In the genomic region with DNA sequence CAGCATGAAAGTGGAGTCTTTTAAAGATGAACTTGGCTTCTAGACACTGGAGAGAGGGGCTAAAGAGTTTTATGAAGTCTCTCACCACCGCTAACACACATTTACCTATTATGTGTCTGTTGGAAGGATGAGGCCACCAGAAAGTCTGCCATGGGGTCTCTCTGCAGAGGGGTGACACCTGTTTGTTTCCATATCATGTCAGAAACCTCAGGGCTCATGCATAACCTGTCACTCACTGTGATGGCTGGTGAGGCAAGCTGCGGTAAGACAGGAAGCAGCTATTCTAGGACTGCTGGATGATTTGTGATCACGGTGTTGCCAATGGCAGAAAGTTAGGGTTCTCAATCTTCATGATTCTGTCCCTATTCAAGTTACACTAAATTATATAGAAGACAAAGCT, we compare ENCODE assay signal across 9 cellular contexts.
DNase-seq lines count a peak whose midpoint lies in the region; ATAC-seq and FAIRE-seq lines count a peak whose summit lies in the region.
"Had no signal": no experiment of that assay in that cellular context is flagged by ENCODE, and none has a peak within 500 bp of the region (broad histone marks: within the 10 kb centered on the region; RNA-seq: fewer than 3 reads in every experiment).

No MANE protein-coding gene starts in this region.

- no peaks in the 10 kb centered on the region for H3K9me2 ChIP-seq in Karpas-422 (replicated peaks; ENCODE audit: insufficient read depth, low read length)

- no peak overlapping the region for H2BK12ac ChIP-seq in mesenchymal stem cell (ENCODE audit: low read length in 2 of 2)

- peak; percentile 40 for ATAC-seq in HG02571 (IDR thresholded peaks at IDR 0.05; ENCODE audit: unreplicated experiment)

- no peak overlapping the region for H3K18ac ChIP-seq in mesenchymal stem cell (ENCODE audit: low read depth in 1 of 2, low read length in 2 of 2)

- H3K4me2 ChIP-seq in Karpas-422 (ENCODE audit: low read depth, low read length, poor library complexity, severe bottlenecking), result peak overlapping the region; percentile 50
- no peak overlapping the region for H3K4me2 ChIP-seq in mesenchymal stem cell (ENCODE audit: low read length, poor library complexity, severe bottlenecking)

- H2AFZ ChIP-seq in Karpas-422 (ENCODE audit: low read length), result 0 out of 2 replicates have a peak overlapping the region, but pooled peaks have one; percentile 53
- H2AFZ ChIP-seq in mesenchymal stem cell (ENCODE audit: low read depth, low read length), result no peak overlapping the region

- H3K9ac ChIP-seq in Karpas-422 (ENCODE audit: low read length) (peak overlapping the region; percentile 26; the same call in 1 of the 2 replicates), mesenchymal stem cell (ENCODE audit: low read length) (no peak overlapping the region)

- H3K27me3 ChIP-seq in Karpas-422 (ENCODE audit: low read length) (no peaks in the 10 kb centered on the region), small intestine (ENCODE audit: control insufficient read depth in 2 of 2, insufficient read depth in 2 of 2, low read length in 2 of 2) (no peaks in the 10 kb centered on the region), mesenchymal stem cell (ENCODE audit: control insufficient read depth in 1 of 2, insufficient read depth in 1 of 2, low read length in 2 of 2) (no peaks in the 10 kb centered on the region)
- H3K27me3 ChIP-seq: esophagus squamous epithelium had no signal

- no peak overlapping the region for H2AK5ac ChIP-seq in mesenchymal stem cell (ENCODE audit: low read length, severe bottlenecking)

- no peak overlapping the region for H3K23ac ChIP-seq in mesenchymal stem cell (ENCODE audit: low read length in 2 of 2)

- H4K91ac ChIP-seq in mesenchymal stem cell (ENCODE audit: low read length), result no peak overlapping the region

- H3K4me3 ChIP-seq in Karpas-422 (ENCODE audit: low read length) (peak overlapping the region; percentile 20; the same call in 1 of the 2 replicates), small intestine (ENCODE audit: low read depth in 1 of 2, low read length in 2 of 2) (no peak overlapping the region), mesenchymal stem cell (ENCODE audit: insufficient read depth in 1 of 2, low read depth in 1 of 2, low read length in 2 of 2) (no peak overlapping the region)
- H3K4me3 ChIP-seq: esophagus squamous epithelium had no signal

- H4K8ac ChIP-seq in mesenchymal stem cell (ENCODE audit: low read length), result no peak overlapping the region

- no peak overlapping the region for H2BK15ac ChIP-seq in mesenchymal stem cell (ENCODE audit: low read depth, poor library complexity, severe bottlenecking)

- 69 to 85% (median 79%) methylated on average over 3 of the region's 3 CpGs for WGBS in small intestine, 3 donors
- no CpG with 5 or more reads among the region's 3 CpGs for WGBS in mesenchymal stem cell

- peak; percentile 46 for DNase-seq in NCI-H748 (lab: John Stamatoyannopoulos, UW; ENCODE audit: unreplicated experiment)
- DNase-seq in NCI-H748 treated with DMSO at 0.1 percent for 48 hours (lab: John Stamatoyannopoulos, UW), result no peak
- peak; percentile 75 for DNase-seq in Karpas-422
- peak; percentile 16 for DNase-seq in small intestine
- DNase-seq in NCI-H1694 treated with DMSO at 0.1 percent for 48 hours (lab: John Stamatoyannopoulos, UW), result no peak
- DNase-seq in mesenchymal stem cell, result no peak
- no peak for DNase-seq in mesenteric fat pad (ENCODE audit: low spot score)
- DNase-seq: esophagus squamous epithelium had no signal

- H2BK120ac ChIP-seq in mesenchymal stem cell (ENCODE audit: low read depth, low read length), result no peak overlapping the region

- H3K36me3 ChIP-seq in Karpas-422 (ENCODE audit: insufficient read depth, low read length) (no peaks in the 10 kb centered on the region), small intestine (ENCODE audit: control insufficient read depth in 2 of 2, insufficient read depth in 2 of 2, low read length in 2 of 2) (no peaks in the 10 kb centered on the region), mesenchymal stem cell (ENCODE audit: control insufficient read depth in 1 of 2, insufficient read depth in 2 of 2, low read depth in 1 of 2, low read length in 2 of 2) (no peaks in the 10 kb centered on the region)
- H3K36me3 ChIP-seq: esophagus squamous epithelium had no signal

- H3K79me2 ChIP-seq in Karpas-422 (ENCODE audit: low read length), result no peaks in the 10 kb centered on the region

- H3K4me1 ChIP-seq in Karpas-422 (ENCODE audit: low read length), result peaks cover 77% of the 10 kb centered on the region
- no peaks in the 10 kb centered on the region for H3K4me1 ChIP-seq in small intestine (ENCODE audit: control insufficient read depth in 2 of 2, insufficient read depth in 1 of 2, low read depth in 1 of 2, low read length in 1 of 2)
- no peaks in the 10 kb centered on the region for H3K4me1 ChIP-seq in mesenchymal stem cell (ENCODE audit: control insufficient read depth, insufficient read depth, low read depth, low read length)
- H3K4me1 ChIP-seq: esophagus squamous epithelium had no signal

- H3K27ac ChIP-seq in Karpas-422 (ENCODE audit: low read length), result peak overlapping the region; percentile 84
- H3K27ac ChIP-seq in small intestine (ENCODE audit: low read depth in 1 of 2, low read length in 1 of 2), result peak overlapping the region in 1 of 2 donors; percentile 80
- no peak overlapping the region for H3K27ac ChIP-seq in mesenchymal stem cell (ENCODE audit: low read length, poor library complexity, severe bottlenecking)
- H3K27ac ChIP-seq: esophagus squamous epithelium had no signal

- H3K79me1 ChIP-seq in mesenchymal stem cell (replicated peaks; ENCODE audit: low read length, poor library complexity, severe bottlenecking), result no peaks in the 10 kb centered on the region

- H3K4ac ChIP-seq in mesenchymal stem cell (ENCODE audit: low read depth in 1 of 2, low read length in 2 of 2), result no peak overlapping the region

- no peak overlapping the region for H3K14ac ChIP-seq in mesenchymal stem cell (ENCODE audit: low read length in 2 of 2)

- no peaks in the 10 kb centered on the region for H3K9me3 ChIP-seq in Karpas-422 (ENCODE audit: low read length)
- no peaks in the 10 kb centered on the region for H3K9me3 ChIP-seq in small intestine (ENCODE audit: control insufficient read depth, low read depth)
- H3K9me3 ChIP-seq in mesenchymal stem cell (ENCODE audit: control insufficient read depth, low read length), result no peaks in the 10 kb centered on the region
- H3K9me3 ChIP-seq: esophagus squamous epithelium had no signal

- no peaks in the 10 kb centered on the region for H4K20me1 ChIP-seq in Karpas-422 (ENCODE audit: insufficient read depth, low read depth, low read length)

- FAIRE-seq in small intestine (lab: Jason Lieb, UNC), result no peak

- no peak overlapping the region for H2BK5ac ChIP-seq in mesenchymal stem cell (ENCODE audit: low read depth, low read length, poor library complexity, severe bottlenecking)

Comparison
In these comparisons a context has a peak if more than half of its experiments do, and no peak if none do; other contexts are left out.
1. DNase-seq: peak in NCI-H748 (single experiment), Karpas-422 (single experiment) and small intestine (single experiment); none in NCI-H748 treated with DMSO at 0.1 percent for 48 hours (single experiment), NCI-H1694 treated with DMSO at 0.1 percent for 48 hours (single experiment), mesenchymal stem cell (single experiment) and mesenteric fat pad (single experiment).